In genomic region chr1:154955039-154955717, GRCh38 we compare ENCODE assay signal across 8 cellular contexts. TPM values are rescaled to one million over a fixed set of nuclear protein-coding genes. Genes with fewer than 3 reads are reported as not detected.
A peak's percentile ranks its signal among the peaks of the same experiment; 100 is the strongest.
DNase-seq lines count a peak whose midpoint lies in the region; ATAC-seq lines count a peak whose summit lies in the region.

No MANE protein-coding gene starts in this region.

- CTCF ChIA-PET in activated CD4-positive, alpha-beta memory T cell treated with anti-CD3 and anti-CD28 coated beads, Interleukin-2, amount 10 ng/mL, durations not matched to agents 7 days and 5 days (lab: Charles Lee), result interaction anchor here (0.7 to 2.9 kb wide), 15 partner anchors 10 to 396 kb away, joined by 3 to 27 read pairs (median 4); partner anchors contain the start of genes ADAM15, KRTCAP2, PMVK and SHC1

- H3K27me3 ChIP-seq in mononuclear cell (ENCODE audit: insufficient read depth, low read length), result no peaks in the 10 kb centered on the region

- H3K4me1 ChIP-seq in mononuclear cell (ENCODE audit: insufficient read depth, low read length), result peaks cover 77% of the 10 kb centered on the region

- POLR2A ChIA-PET in activated CD4-positive, alpha-beta memory T cell treated with anti-CD3 and anti-CD28 coated beads, Interleukin-2, amount 10 ng/mL, durations not matched to agents 7 days and 5 days (lab: Charles Lee), result interaction anchor here (0.9 to 3.2 kb wide), 16 partner anchors 9 to 613 kb away, joined by 3 to 46 read pairs (median 4); partner anchors contain the start of genes CKS1B, FLAD1 and SHC1

- peak overlapping the region; percentile 78 for H3K4me3 ChIP-seq in mononuclear cell (ENCODE audit: low read length)

- peak; percentile 54 for ATAC-seq in HG02610 (IDR thresholded peaks at IDR 0.05; ENCODE audit: unreplicated experiment)

- no peaks in the 10 kb centered on the region for H3K27me3 Mint-ChIP-seq in activated CD4-positive, alpha-beta memory T cell treated with anti-CD3 and anti-CD28 coated beads, Interleukin-2, amount 10 ng/mL, durations not matched to agents 7 days and 5 days

- peak; percentile 58 for DNase-seq in ELR (ENCODE audit: low read depth)
- peak; percentile 32 for DNase-seq in NCI-H226
- DNase-seq in activated CD4-positive, alpha-beta memory T cell treated with anti-CD3 and anti-CD28 coated beads, Interleukin-2, amount 10 ng/mL, durations not matched to agents 7 days and 5 days, result peak; percentile 95
- peak; percentile 85 for DNase-seq in effector CD8-positive, alpha-beta T cell (lab: John Stamatoyannopoulos, UW)
- DNase-seq in stimulated activated CD8-positive, alpha-beta memory T cell treated with anti-CD3 and anti-CD28 coated beads, Interleukin-4, amount 100 ng/mL, for 24 hours (ENCODE audit: low read depth), result peak; percentile 51
- DNase-seq in NCI-H446 treated with DMSO at 0.1 percent for 48 hours (lab: John Stamatoyannopoulos, UW), result no peak

- H3K9me3 Mint-ChIP-seq in activated CD4-positive, alpha-beta memory T cell treated with anti-CD3 and anti-CD28 coated beads, Interleukin-2, amount 10 ng/mL, durations not matched to agents 7 days and 5 days, result no peaks in the 10 kb centered on the region

- H3K4me3 Mint-ChIP-seq in activated CD4-positive, alpha-beta memory T cell treated with anti-CD3 and anti-CD28 coated beads, Interleukin-2, amount 10 ng/mL, durations not matched to agents 7 days and 5 days, result peak overlapping the region; percentile 96

- peaks cover 85% of the 10 kb centered on the region for H3K4me1 Mint-ChIP-seq in activated CD4-positive, alpha-beta memory T cell treated with anti-CD3 and anti-CD28 coated beads, Interleukin-2, amount 10 ng/mL, durations not matched to agents 7 days and 5 days

- H3K36me3 Mint-ChIP-seq in activated CD4-positive, alpha-beta memory T cell treated with anti-CD3 and anti-CD28 coated beads, Interleukin-2, amount 10 ng/mL, durations not matched to agents 7 days and 5 days (ENCODE audit: low read depth), result peaks cover 59% of the 10 kb centered on the region

- peak overlapping the region; percentile 97 for H3K27ac Mint-ChIP-seq in activated CD4-positive, alpha-beta memory T cell treated with anti-CD3 and anti-CD28 coated beads, Interleukin-2, amount 10 ng/mL, durations not matched to agents 7 days and 5 days

- H3K9me3 ChIP-seq in mononuclear cell (ENCODE audit: low read depth, low read length), result no peaks in the 10 kb centered on the region

RNA-seq across cellular contexts. Expression of gene PBXIP1, which starts 0.7 kb away (rescaled TPM):
- total RNA-seq in activated CD4-positive, alpha-beta memory T cell treated with anti-CD3 and anti-CD28 coated beads, Interleukin-2, amount 10 ng/mL, durations not matched to agents 7 days and 5 days, result 100 to 1,000 TPM; 169 TPM
- 125 TPM for total RNA-seq in mononuclear cell

RNA-seq across cellular contexts. Expression of gene PYGO2, which starts 6.4 kb away (rescaled TPM):
- 10 to 100 TPM; 48.7 to 49.7 TPM for total RNA-seq in activated CD4-positive, alpha-beta memory T cell treated with anti-CD3 and anti-CD28 coated beads, Interleukin-2, amount 10 ng/mL, durations not matched to agents 7 days and 5 days
- total RNA-seq in mononuclear cell, result 13.4 TPM

RNA-seq across cellular contexts. Expression of gene SHC1, which starts 15.4 kb away (rescaled TPM):
- total RNA-seq in activated CD4-positive, alpha-beta memory T cell treated with anti-CD3 and anti-CD28 coated beads, Interleukin-2, amount 10 ng/mL, durations not matched to agents 7 days and 5 days, result 10 to 100 TPM; 80.7 to 80.8 TPM
- total RNA-seq in mononuclear cell, result 22.2 TPM

RNA-seq across cellular contexts. Expression of gene PMVK, which starts 18.7 kb away (rescaled TPM):
- total RNA-seq in activated CD4-positive, alpha-beta memory T cell treated with anti-CD3 and anti-CD28 coated beads, Interleukin-2, amount 10 ng/mL, durations not matched to agents 7 days and 5 days, result 10 to 100 TPM; 40.7 to 41.8 TPM
- total RNA-seq in mononuclear cell, result 2.1 TPM

RNA-seq across cellular contexts. Expression of gene CKS1B, which starts 19.3 kb away (rescaled TPM):
- 100 to 1,000 TPM; 151 to 162 TPM for total RNA-seq in activated CD4-positive, alpha-beta memory T cell treated with anti-CD3 and anti-CD28 coated beads, Interleukin-2, amount 10 ng/mL, durations not matched to agents 7 days and 5 days
- 5.9 TPM for total RNA-seq in mononuclear cell
